In the genomic region with DNA sequence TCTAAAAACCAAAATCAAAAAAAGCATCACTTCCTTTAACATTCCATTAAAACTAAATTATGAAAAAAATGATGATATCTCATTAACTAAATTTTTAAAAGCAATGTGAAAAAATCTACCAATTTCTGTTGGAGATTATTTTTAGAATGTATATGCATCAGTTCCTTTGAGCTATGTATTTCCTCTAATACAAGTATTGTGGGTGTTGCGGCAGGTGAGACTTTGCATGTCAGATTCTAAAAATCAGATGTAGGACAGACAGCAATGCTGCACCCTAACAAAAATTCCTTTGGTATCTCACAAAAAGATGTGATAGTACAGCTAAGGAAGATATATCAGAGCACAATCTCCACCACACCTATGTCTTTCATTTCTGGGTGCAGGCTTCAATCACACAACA, we compare ENCODE assay signal across 15 cellular contexts. TPM values are rescaled to one million over a fixed set of nuclear protein-coding genes. Genes with fewer than 3 reads are reported as not detected.
DNase-seq lines count a peak whose midpoint lies in the region; ATAC-seq and TF ChIP-seq lines count a peak whose summit lies in the region.
"Had no signal": no experiment of that assay in that cellular context is flagged by ENCODE, and none has a peak within 500 bp of the region (broad histone marks: within the 10 kb centered on the region; RNA-seq: fewer than 3 reads in every experiment).

No MANE protein-coding gene starts in this region.

- H3K9me3 ChIP-seq in transverse colon: no peaks in the 10 kb centered on the region
- H3K9me3 ChIP-seq: gastroesophageal sphincter had no signal

- intact Hi-C loops in transverse colon (cut with DNase I; ENCODE audit: low total_unique reads): no loop called here

- TF ChIP-seq EP300 in transverse colon (IDR thresholded peaks at IDR 0.05; ENCODE audit: low read depth): no peak

- H3K36me3 ChIP-seq in transverse colon: no peaks in the 10 kb centered on the region
- H3K36me3 ChIP-seq: gastroesophageal sphincter had no signal

- peaks cover 68% of the 10 kb centered on the region for H3K4me1 Mint-ChIP-seq in central memory CD8-positive, alpha-beta T cell

- H3K27ac Mint-ChIP-seq in central memory CD8-positive, alpha-beta T cell (ENCODE audit: low read depth): peak overlapping the region; percentile 13
- H3K27ac Mint-ChIP-seq: activated CD4-positive, alpha-beta T cell treated with anti-CD3 and anti-CD28 coated beads for 36 hours; activated T-helper 2 cell treated with anti-CD3 and anti-CD28 coated beads, Interferon-gamma antibody, Interleukin-2, Interleukin-4, amounts not matched to agents 10 μg/mL and 5 μg/mL and 100 μg/mL, durations not matched to agents 14 hours and 24 hours and 36 hours had no signal

- H3K4me3 Mint-ChIP-seq in central memory CD8-positive, alpha-beta T cell: no peak overlapping the region
- H3K4me3 Mint-ChIP-seq: activated CD4-positive, alpha-beta T cell treated with anti-CD3 and anti-CD28 coated beads for 36 hours had no signal

- H3K27me3 Mint-ChIP-seq in central memory CD8-positive, alpha-beta T cell: no peaks in the 10 kb centered on the region
- H3K27me3 Mint-ChIP-seq: activated CD4-positive, alpha-beta T cell treated with anti-CD3 and anti-CD28 coated beads for 36 hours had no signal

- no peak overlapping the region for H3K27ac ChIP-seq in transverse colon
- H3K27ac ChIP-seq: C4-2B, gastroesophageal sphincter had no signal

- no peak overlapping the region for H3K4me3 ChIP-seq in transverse colon
- H3K4me3 ChIP-seq: gastroesophageal sphincter had no signal

- DNase-seq in GM13976 (ENCODE audit: low spot score) (peak; percentile 34), GM20000 (ENCODE audit: low spot score) (no peak), transverse colon (no peak), NCI-H446 (lab: John Stamatoyannopoulos, UW) (no peak), HCEC 1CT (no peak)
- DNase-seq in central memory CD8-positive, alpha-beta T cell (ENCODE audit: low spot score in 2 of 2): no peak
- DNase-seq: activated CD4-positive, alpha-beta T cell treated with anti-CD3 and anti-CD28 coated beads for 36 hours; effector CD4-positive, alpha-beta T cell; NCI-H1417 had no signal

- peaks cover 11 to 46% (median 24%) of the 10 kb centered on the region in 4 donors for H3K4me1 ChIP-seq in transverse colon

- 77 to 85% methylated on average over 1 of the region's 1 CpG for WGBS in transverse colon (ENCODE audit: low coverage in 1 of 2), 2 donors

- H3K9me3 Mint-ChIP-seq in central memory CD8-positive, alpha-beta T cell: no peaks in the 10 kb centered on the region
- H3K9me3 Mint-ChIP-seq: activated T-helper 2 cell treated with anti-CD3 and anti-CD28 coated beads, Interferon-gamma antibody, Interleukin-2, Interleukin-4, amounts not matched to agents 10 μg/mL and 5 μg/mL and 100 μg/mL, durations not matched to agents 14 hours and 24 hours and 36 hours had no signal

- no peaks in the 10 kb centered on the region for H3K27me3 ChIP-seq in transverse colon
- H3K27me3 ChIP-seq: gastroesophageal sphincter had no signal

- ATAC-seq in GM21390 (IDR thresholded peaks at IDR 0.05; ENCODE audit: unreplicated experiment) (peak; percentile 52), HG03103 (IDR thresholded peaks at IDR 0.05; ENCODE audit: low read depth, unreplicated experiment) (peak; percentile 55)
- ATAC-seq in central memory CD8-positive, alpha-beta T cell (replicated peaks; ENCODE audit: extremely low read depth, poor library complexity, severe bottlenecking): no peak
- ATAC-seq: activated CD4-positive, alpha-beta T cell treated with anti-CD3 and anti-CD28 coated beads for 36 hours; gastroesophageal sphincter; SK-N-SH treated with all-trans-retinoic acid at 6 μM for 48 hours had no signal

- peaks cover 11% of the 10 kb centered on the region for H3K36me3 Mint-ChIP-seq in central memory CD8-positive, alpha-beta T cell (ENCODE audit: insufficient read depth)

- TF ChIP-seq POLR2A in transverse colon (IDR thresholded peaks at IDR 0.05): no peak

- in situ Hi-C loops in GM13976 (cut with MboI; ENCODE audit: low sequenced_read_pairs, unreplicated experiment) (no loop called here), transverse colon (cut with MboI; ENCODE audit: low pct_ligation_motif_present in 1 of 4, low pct_unique_long_range_greater_than_20kb in 1 of 4, low sequenced_read_pairs in 3 of 4) (no loop called here)

- TF ChIP-seq CTCF in GM13976 (IDR thresholded peaks at IDR 0.05; ENCODE audit: borderline replicate concordance, control extremely low read depth, extremely low read depth, insufficient read depth, missing control alignments) (no peak), GM20000 (IDR thresholded peaks at IDR 0.05; ENCODE audit: extremely low read depth, missing control alignments) (no peak), transverse colon (IDR thresholded peaks at IDR 0.05) (no peak)

RNA-seq across cellular contexts. Expression of a gene that starts 6.8 kb away (rescaled TPM):
- 10 to 100 TPM; 26.9 to 62.1 (median 35.9) TPM for total RNA-seq in transverse colon

RNA-seq across cellular contexts. Expression of a gene that starts 51.7 kb away (rescaled TPM):
- total RNA-seq in transverse colon: 10 to 100 TPM in 3 of 4 donors, 1 to 10 TPM in 1; 5.2 to 29.7 (median 15.9) TPM
